ENCODE assay signal across 2 cellular contexts in the genomic region with DNA sequence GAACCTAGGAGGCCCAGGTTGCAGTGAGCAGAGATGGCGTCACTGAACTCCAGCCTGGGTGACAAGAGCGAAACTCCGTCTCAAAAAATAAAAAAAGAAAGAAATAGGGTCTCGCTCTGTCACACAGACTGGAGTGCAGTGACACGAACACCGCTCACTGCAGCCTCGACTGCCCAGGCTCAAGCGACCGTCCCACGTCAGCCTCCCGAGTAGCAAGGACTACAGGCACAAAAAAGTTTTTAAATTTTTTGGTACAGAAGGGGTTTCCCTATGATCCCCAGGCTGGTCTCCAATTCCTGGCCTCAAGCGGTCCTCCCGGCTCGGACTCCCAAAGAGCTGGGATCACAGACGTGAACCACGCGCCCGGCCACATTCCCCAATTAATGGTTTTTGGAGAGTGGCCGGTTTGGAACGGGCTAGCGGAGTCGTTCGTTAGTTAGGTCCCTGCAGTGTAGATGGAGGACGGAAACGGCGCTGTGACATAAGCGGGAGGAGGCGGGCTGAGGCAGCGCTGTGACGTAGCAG.
TF ChIP-seq lines count a peak whose summit lies in the region.

No MANE protein-coding gene starts in this region.

TF ChIP-seq in PFSK-1, 5 proteins besides CTCF, POLR2A, EP300 and RAD21:
- TF ChIP-seq SIN3A (IDR thresholded peaks at IDR 0.05; ENCODE audit: borderline replicate concordance, insufficient read depth, low read length) (0 out of 2 replicates have a peak, but pooled peaks have one; percentile 9), POLR2AphosphoS5 (IDR thresholded peaks at IDR 0.05; ENCODE audit: low read depth, low read length) (no peak; the same call in 1 of the 2 replicates), TAF1 (IDR thresholded peaks at IDR 0.05; ENCODE audit: borderline replicate concordance, insufficient read depth, low read length) (no peak), FOXP2 (optimal IDR thresholded peaks at IDR 0.05; ENCODE audit: borderline replicate concordance, extremely low read depth, extremely low read length, insufficient read depth) (no peak)
- TF ChIP-seq, protein P1, sequence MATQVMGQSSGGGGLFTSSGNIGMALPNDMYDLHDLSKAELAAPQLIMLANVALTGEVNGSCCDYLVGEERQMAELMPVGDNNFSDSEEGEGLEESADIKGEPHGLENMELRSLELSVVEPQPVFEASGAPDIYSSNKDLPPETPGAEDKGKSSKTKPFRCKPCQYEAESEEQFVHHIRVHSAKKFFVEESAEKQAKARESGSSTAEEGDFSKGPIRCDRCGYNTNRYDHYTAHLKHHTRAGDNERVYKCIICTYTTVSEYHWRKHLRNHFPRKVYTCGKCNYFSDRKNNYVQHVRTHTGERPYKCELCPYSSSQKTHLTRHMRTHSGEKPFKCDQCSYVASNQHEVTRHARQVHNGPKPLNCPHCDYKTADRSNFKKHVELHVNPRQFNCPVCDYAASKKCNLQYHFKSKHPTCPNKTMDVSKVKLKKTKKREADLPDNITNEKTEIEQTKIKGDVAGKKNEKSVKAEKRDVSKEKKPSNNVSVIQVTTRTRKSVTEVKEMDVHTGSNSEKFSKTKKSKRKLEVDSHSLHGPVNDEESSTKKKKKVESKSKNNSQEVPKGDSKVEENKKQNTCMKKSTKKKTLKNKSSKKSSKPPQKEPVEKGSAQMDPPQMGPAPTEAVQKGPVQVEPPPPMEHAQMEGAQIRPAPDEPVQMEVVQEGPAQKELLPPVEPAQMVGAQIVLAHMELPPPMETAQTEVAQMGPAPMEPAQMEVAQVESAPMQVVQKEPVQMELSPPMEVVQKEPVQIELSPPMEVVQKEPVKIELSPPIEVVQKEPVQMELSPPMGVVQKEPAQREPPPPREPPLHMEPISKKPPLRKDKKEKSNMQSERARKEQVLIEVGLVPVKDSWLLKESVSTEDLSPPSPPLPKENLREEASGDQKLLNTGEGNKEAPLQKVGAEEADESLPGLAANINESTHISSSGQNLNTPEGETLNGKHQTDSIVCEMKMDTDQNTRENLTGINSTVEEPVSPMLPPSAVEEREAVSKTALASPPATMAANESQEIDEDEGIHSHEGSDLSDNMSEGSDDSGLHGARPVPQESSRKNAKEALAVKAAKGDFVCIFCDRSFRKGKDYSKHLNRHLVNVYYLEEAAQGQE (IDR thresholded peaks at IDR 0.05; ENCODE audit: insufficient read depth in 1 of 2, low read depth in 2 of 2, low read length in 2 of 2), result no peak
TF ChIP-seq in PFSK-1: peak in this region for 1.

TF ChIP-seq in endothelial cell of umbilical vein, 7 proteins besides CTCF, POLR2A, EP300 and RAD21:
- no peak for TF ChIP-seq FOS (IDR thresholded peaks at IDR 0.05; ENCODE audit: borderline replicate concordance, insufficient read depth, low read length)
- TF ChIP-seq JUN (IDR thresholded peaks at IDR 0.05; ENCODE audit: borderline replicate concordance, insufficient read depth, insufficient read length, low read depth), result no peak
- TF ChIP-seq, protein P2, sequence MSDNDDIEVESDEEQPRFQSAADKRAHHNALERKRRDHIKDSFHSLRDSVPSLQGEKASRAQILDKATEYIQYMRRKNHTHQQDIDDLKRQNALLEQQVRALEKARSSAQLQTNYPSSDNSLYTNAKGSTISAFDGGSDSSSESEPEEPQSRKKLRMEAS (IDR thresholded peaks at IDR 0.05; ENCODE audit: insufficient read depth, insufficient read length), result no peak
- no peak for TF ChIP-seq POLR2AphosphoS5 (IDR thresholded peaks at IDR 0.05; ENCODE audit: insufficient read depth, low read depth, low read length)
- no peak for TF ChIP-seq GATA2 (IDR thresholded peaks at IDR 0.05; ENCODE audit: insufficient read depth, insufficient read length, low read depth, low read length)
- TF ChIP-seq MYC (IDR thresholded peaks at IDR 0.05; ENCODE audit: low read depth, low read length), result no peak
- no peak for TF ChIP-seq EZH2 (IDR thresholded peaks at IDR 0.05; ENCODE audit: borderline replicate concordance, low read depth, low read length, severe bottlenecking)
TF ChIP-seq in endothelial cell of umbilical vein: peak in this region for 0.
